In the genomic region with DNA sequence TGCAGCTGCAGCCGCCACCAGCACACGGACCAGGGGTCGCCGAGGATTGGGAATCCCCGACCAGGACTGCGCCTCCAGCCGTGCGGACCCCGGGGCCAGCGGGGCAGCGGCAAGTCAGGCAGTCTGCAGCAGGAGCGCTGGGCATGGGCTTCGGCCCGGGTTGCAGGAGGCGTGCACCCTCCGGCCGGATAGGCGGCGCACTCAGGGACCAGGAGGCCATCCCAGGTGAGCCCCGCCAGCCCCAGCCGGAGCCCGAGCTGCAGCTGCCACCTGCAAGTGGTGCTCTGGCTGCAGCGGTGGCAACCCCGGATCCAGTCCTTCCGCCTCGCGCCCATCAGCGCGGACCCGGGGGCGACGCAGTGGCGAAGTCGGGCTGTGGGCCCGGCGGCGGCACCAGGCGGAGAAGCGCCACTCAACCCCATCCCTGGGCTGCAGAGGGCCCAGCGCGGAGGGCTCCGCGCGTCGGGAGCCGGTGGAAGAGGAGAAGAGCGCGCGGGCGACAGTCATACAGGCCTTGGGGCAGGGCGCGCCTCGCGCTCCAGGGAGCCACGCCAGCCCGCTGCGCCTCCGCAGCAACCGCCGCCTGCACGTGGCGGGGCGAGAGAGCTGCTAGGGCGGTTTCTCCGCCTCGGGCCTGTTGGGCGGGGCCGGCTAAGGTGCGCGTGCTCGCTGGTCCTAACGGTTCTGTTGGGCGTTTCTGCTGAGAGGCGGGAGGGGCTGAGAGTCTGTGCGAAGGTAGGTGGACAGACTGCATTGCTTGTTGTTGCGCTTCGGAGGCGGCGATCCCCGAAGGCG, we compare ENCODE assay signal across 8 cellular contexts.
A peak's percentile ranks its signal among the peaks of the same experiment; 100 is the strongest.
DNase-seq lines count a peak whose midpoint lies in the region; ATAC-seq, FAIRE-seq and TF ChIP-seq lines count a peak whose summit lies in the region.

No MANE protein-coding gene starts in this region.

- ATAC-seq in GM19328 (IDR thresholded peaks at IDR 0.05; ENCODE audit: unreplicated experiment) (peak; percentile 69), sciatic nerve (no peak)

- H3K4me3 ChIP-seq in iPS-11a (ENCODE audit: low read depth, low read length), result peak overlapping the region; percentile 39

- no peak for TF ChIP-seq CTCF in 22Rv1 (IDR thresholded peaks at IDR 0.05)

- DNase-seq in NCI-H2227 treated with DMSO at 0.1 percent for 48 hours (lab: John Stamatoyannopoulos, UW) (peak; percentile 70), HTR-8/SVneo (ENCODE audit: insufficient read length, low spot score) (no peak), sciatic nerve (ENCODE audit: low spot score) (no peak)
- DNase-seq in activated naive CD4-positive, alpha-beta T cell treated with anti-CD3 and anti-CD28 coated beads, Interleukin-2, amount 10 ng/mL, durations not matched to agents 7 days and 5 days, result peak; percentile 68
- DNase-seq in stimulated activated CD4-positive, alpha-beta T cell treated with anti-CD3 and anti-CD28 coated beads, Interleukin-15, amount 100 ng/mL, for 48 hours (ENCODE audit: low read depth in 2 of 2), result peak; percentile 47 to 50

- peaks cover 5% of the 10 kb centered on the region for H3K4me1 Mint-ChIP-seq in activated naive CD4-positive, alpha-beta T cell treated with anti-CD3 and anti-CD28 coated beads, Interleukin-2, amount 10 ng/mL, durations not matched to agents 7 days and 5 days

- peak overlapping the region; percentile 37; the same call in 1 of the 2 replicates for H3K27ac ChIP-seq in 22Rv1

- peak overlapping the region; percentile 74 for H3K4me3 Mint-ChIP-seq in activated naive CD4-positive, alpha-beta T cell treated with anti-CD3 and anti-CD28 coated beads, Interleukin-2, amount 10 ng/mL, durations not matched to agents 7 days and 5 days

- peaks cover 26% of the 10 kb centered on the region for H3K27me3 Mint-ChIP-seq in activated naive CD4-positive, alpha-beta T cell treated with anti-CD3 and anti-CD28 coated beads, Interleukin-2, amount 10 ng/mL, durations not matched to agents 7 days and 5 days

- intact Hi-C loops in sciatic nerve (cut with DNase I), result no loop called here

- no peak for FAIRE-seq in HTR-8/SVneo (lab: Jason Lieb, UNC)

- H3K27ac Mint-ChIP-seq in activated naive CD4-positive, alpha-beta T cell treated with anti-CD3 and anti-CD28 coated beads, Interleukin-2, amount 10 ng/mL, durations not matched to agents 7 days and 5 days, result no peak overlapping the region

- CTCF ChIA-PET in activated naive CD4-positive, alpha-beta T cell treated with anti-CD3 and anti-CD28 coated beads, Interleukin-2, amount 10 ng/mL, durations not matched to agents 7 days and 5 days (lab: Charles Lee), result no interaction called here

- peaks cover 3% of the 10 kb centered on the region for H3K9me3 Mint-ChIP-seq in activated naive CD4-positive, alpha-beta T cell treated with anti-CD3 and anti-CD28 coated beads, Interleukin-2, amount 10 ng/mL, durations not matched to agents 7 days and 5 days

- H3K36me3 Mint-ChIP-seq in activated naive CD4-positive, alpha-beta T cell treated with anti-CD3 and anti-CD28 coated beads, Interleukin-2, amount 10 ng/mL, durations not matched to agents 7 days and 5 days, result peaks cover under 1% of the 10 kb centered on the region

Comparison
In these comparisons a context has a peak if more than half of its experiments do, and no peak if none do; other contexts are left out.
1. DNase-seq: peak in NCI-H2227 treated with DMSO at 0.1 percent for 48 hours (single experiment), activated naive CD4-positive, alpha-beta T cell treated with anti-CD3 and anti-CD28 coated beads, Interleukin-2, amount 10 ng/mL, durations not matched to agents 7 days and 5 days (single experiment) and stimulated activated CD4-positive, alpha-beta T cell treated with anti-CD3 and anti-CD28 coated beads, Interleukin-15, amount 100 ng/mL, for 48 hours (2 of 2); none in HTR-8/SVneo (single experiment) and sciatic nerve (single experiment).